15 cellular contexts compared by ENCODE assay signal in the genomic region with DNA sequence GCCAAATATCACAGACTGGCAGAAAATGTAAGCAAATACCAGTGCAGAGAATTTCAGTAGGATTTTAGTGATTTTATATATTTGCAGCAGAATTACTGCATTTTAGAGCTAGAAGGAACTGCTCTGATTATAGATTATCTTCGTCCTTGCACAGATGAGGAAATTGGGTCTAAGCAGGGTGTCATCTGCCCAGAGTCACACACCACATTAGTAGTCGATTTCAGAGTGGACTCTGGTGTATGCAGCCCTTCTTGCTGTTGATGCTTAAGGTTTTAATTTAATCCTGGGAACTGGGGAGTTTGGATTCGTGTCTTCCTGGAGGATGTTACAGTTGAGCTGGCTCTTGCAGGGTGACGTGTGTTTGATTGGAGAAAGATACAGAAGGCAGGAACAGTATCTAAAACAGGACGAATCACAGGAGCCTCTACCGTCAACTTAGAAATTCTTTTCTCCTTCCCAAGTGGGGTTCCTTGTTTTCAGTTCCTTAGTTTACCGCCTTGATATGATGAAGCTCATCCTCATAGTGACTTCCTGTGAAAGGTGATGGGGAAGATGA. TPM values are rescaled to one million over a fixed set of nuclear protein-coding genes. Genes with fewer than 3 reads are reported as not detected.
DNase-seq lines count a peak whose midpoint lies in the region; ATAC-seq and TF ChIP-seq lines count a peak whose summit lies in the region.
"Had no signal": no experiment of that assay in that cellular context is flagged by ENCODE, and none has a peak within 500 bp of the region (broad histone marks: within the 10 kb centered on the region; RNA-seq: fewer than 3 reads in every experiment).

No MANE protein-coding gene starts in this region.

- H3K27ac Mint-ChIP-seq in H9, result peak overlapping the region in 2 of 3 experiments; percentile 6 to 14; a peak in 3 of 7 replicates
- H3K27ac Mint-ChIP-seq in WTC11, result peak overlapping the region; percentile 33; the same call in 1 of the 2 replicates
- H3K27ac Mint-ChIP-seq: activated naive CD4-positive, alpha-beta T cell treated with anti-CD3 and anti-CD28 coated beads for 36 hours; CD4-positive, alpha-beta memory T cell; effector memory CD8-positive, alpha-beta T cell; T-helper 1 cell treated with Interleukin-12 subunit alpha and Interleukin-12 subunit beta and Interleukin-4 antibody, amounts not matched to agents 30 μg/mL and 1 μg/mL, for 36 hours had no signal

- no peak overlapping the region for H3K9ac ChIP-seq in H9 (ENCODE audit: extremely low read depth, insufficient read length, low read length)

- H2BK20ac ChIP-seq in H9 (ENCODE audit: low read depth, low read length, poor library complexity, severe bottlenecking), result no peak overlapping the region

- H3K79me2 ChIP-seq in H9 (ENCODE audit: insufficient read depth, low read length), result peaks cover 51% of the 10 kb centered on the region

- H3K27ac ChIP-seq in H9 (ENCODE audit: insufficient read length, low read depth, low read length), result no peak overlapping the region
- peak overlapping the region in 8 of 10 donors; percentile 17 to 81 (median 38) for H3K27ac ChIP-seq in heart right ventricle
- H3K27ac ChIP-seq in psoas muscle, result no peak overlapping the region
- H3K27ac ChIP-seq in left lung, result no peak overlapping the region
- H3K27ac ChIP-seq: gastroesophageal sphincter had no signal

- H3T11ph ChIP-seq in H9 (ENCODE audit: low read length), result no peak overlapping the region

- ATAC-seq in WTC11, result no peak
- peak in 4 of 8 donors; percentile 18 to 30 (median 24) for ATAC-seq in heart right ventricle
- peak in 1 of 4 donors; percentile 26 for ATAC-seq in psoas muscle
- ATAC-seq in GM21515 (IDR thresholded peaks at IDR 0.05; ENCODE audit: unreplicated experiment), result no peak
- no peak for ATAC-seq in left lung
- ATAC-seq: effector memory CD8-positive, alpha-beta T cell; gastroesophageal sphincter; GM12878 had no signal

- POLR2A ChIA-PET in WTC11 (lab: Charles Lee), result no interaction called here

- H3K4me1 Mint-ChIP-seq in H9 (peaks cover 52 to 56% of the 10 kb centered on the region in 2 experiments), WTC11 (peaks cover 56% of the 10 kb centered on the region)

- H4K20me1 ChIP-seq in H9 (ENCODE audit: control insufficient read depth, insufficient read depth, insufficient read length), result no peaks in the 10 kb centered on the region

- H3K36me3 Mint-ChIP-seq in H9 (ENCODE audit: insufficient read depth in 1 of 3, low read depth in 3 of 3), result peaks cover 0 to 2% (median 0%) of the 10 kb centered on the region in 3 experiments; a peak in 2 of 7 replicates
- H3K36me3 Mint-ChIP-seq in WTC11, result no peaks in the 10 kb centered on the region
- H3K36me3 Mint-ChIP-seq: CD4-positive, alpha-beta memory T cell had no signal

- H3K9me3 Mint-ChIP-seq in H9 (no peaks in the 10 kb centered on the region), WTC11 (no peaks in the 10 kb centered on the region)
- H3K9me3 Mint-ChIP-seq: activated naive CD4-positive, alpha-beta T cell treated with anti-CD3 and anti-CD28 coated beads for 36 hours; CD4-positive, alpha-beta memory T cell; effector memory CD8-positive, alpha-beta T cell; T-helper 1 cell treated with Interleukin-12 subunit alpha and Interleukin-12 subunit beta and Interleukin-4 antibody, amounts not matched to agents 30 μg/mL and 1 μg/mL, for 36 hours had no signal

- H3K23ac ChIP-seq in H9 (ENCODE audit: insufficient read length, low read depth, low read length), result no peak overlapping the region

- no peaks in the 10 kb centered on the region for H3K27me3 ChIP-seq in H9 (ENCODE audit: insufficient read depth, low read length)
- H3K27me3 ChIP-seq in heart right ventricle, result no peaks in the 10 kb centered on the region
- no peaks in the 10 kb centered on the region for H3K27me3 ChIP-seq in psoas muscle (ENCODE audit: insufficient read depth in 3 of 3, low read length in 2 of 3)
- H3K27me3 ChIP-seq in left lung, result no peaks in the 10 kb centered on the region
- H3K27me3 ChIP-seq: gastroesophageal sphincter had no signal

- H4K91ac ChIP-seq in H9 (ENCODE audit: insufficient read length, low read depth, low read length), result no peak overlapping the region

- no peaks in the 10 kb centered on the region for H3K9me3 ChIP-seq in H9 (ENCODE audit: control insufficient read depth, low read depth, low read length)
- no peaks in the 10 kb centered on the region for H3K9me3 ChIP-seq in heart right ventricle
- no peaks in the 10 kb centered on the region for H3K9me3 ChIP-seq in psoas muscle
- H3K9me3 ChIP-seq in left lung, result no peaks in the 10 kb centered on the region
- H3K9me3 ChIP-seq: gastroesophageal sphincter had no signal

- H2BK5ac ChIP-seq in H9 (ENCODE audit: insufficient read length, low read length), result no peak overlapping the region

- H2AK5ac ChIP-seq in H9 (ENCODE audit: insufficient read length, low read length), result no peak overlapping the region

- H3K4me2 ChIP-seq in H9 (ENCODE audit: insufficient read depth, insufficient read length, low read length), result no peak overlapping the region

- no peak overlapping the region for H2BK120ac ChIP-seq in H9 (ENCODE audit: low read depth, low read length, poor library complexity, severe bottlenecking)

- no peak overlapping the region for H3K14ac ChIP-seq in H9 (ENCODE audit: insufficient read depth, low read length)

- DNase-seq in H9, result no peak
- no peak for DNase-seq in WTC11 (ENCODE audit: low spot score)
- DNase-seq in heart right ventricle, result no peak
- no peak for DNase-seq in psoas muscle
- no peak for DNase-seq in activated effector memory CD4-positive, alpha-beta T cell treated with Interleukin-2 at 50 U/mL for 16 hours
- no peak for DNase-seq in left lung
- DNase-seq: activated naive CD4-positive, alpha-beta T cell treated with anti-CD3 and anti-CD28 coated beads for 36 hours; CD4-positive, alpha-beta memory T cell; effector memory CD8-positive, alpha-beta T cell; NCI-H1930; NCI-H524 had no signal

- H3K27me3 Mint-ChIP-seq in H9 (ENCODE audit: low read depth) (no peaks in the 10 kb centered on the region), WTC11 (ENCODE audit: low read depth) (no peaks in the 10 kb centered on the region)

- TF ChIP-seq CTCF in H9 (conservative IDR thresholded peaks at IDR 0.05) (no peak), WTC11 (IDR thresholded peaks at IDR 0.05) (no peak), heart right ventricle (IDR thresholded peaks at IDR 0.05) (no peak), psoas muscle (IDR thresholded peaks at IDR 0.05) (no peak), left lung (IDR thresholded peaks at IDR 0.05) (no peak)

- no peak overlapping the region for H3K56ac ChIP-seq in H9 (ENCODE audit: insufficient read length, low read depth, low read length)

- no peak overlapping the region for H4K5ac ChIP-seq in H9 (ENCODE audit: insufficient read length, low read depth, low read length)

- no CpG with 5 or more reads among the region's 7 CpGs for WGBS in H9 (ENCODE audit: extremely low coverage, insufficient read length, low lambda C conversion rate)
- WGBS in heart right ventricle, 2 donors, result 29% methylated on average over 7 of the region's 7 CpGs
- whole genome bisulfite sequencing in psoas muscle, 3 donors, result 38 to 61% (median 39%) methylated on average over 7 of the region's 7 CpGs

- H2BK12ac ChIP-seq in H9 (ENCODE audit: insufficient read length, low read depth, low read length), result no peak overlapping the region

- H3K23me2 ChIP-seq in H9 (ENCODE audit: insufficient read length, low read depth, low read length, poor library complexity, severe bottlenecking), result no peaks in the 10 kb centered on the region

- no peak overlapping the region for H3K18ac ChIP-seq in H9 (ENCODE audit: insufficient read length, low read depth, low read length)

- peak overlapping the region in 1 of 10 donors; percentile 18 for H3K4me3 ChIP-seq in heart right ventricle
- peak overlapping the region; percentile 25 for H3K4me3 ChIP-seq in psoas muscle
- H3K4me3 ChIP-seq in left lung, result no peak overlapping the region
- H3K4me3 ChIP-seq: gastroesophageal sphincter, GM12878 had no signal

- no peak overlapping the region for H2AFZ ChIP-seq in H9 (ENCODE audit: low read length)

- no peak overlapping the region for H2BK15ac ChIP-seq in H9 (ENCODE audit: low read depth, low read length)

- H3K36me3 ChIP-seq in heart right ventricle (no peaks in the 10 kb centered on the region), psoas muscle (ENCODE audit: insufficient read depth in 1 of 2, low read depth in 1 of 2) (no peaks in the 10 kb centered on the region), left lung (no peaks in the 10 kb centered on the region)
- H3K36me3 ChIP-seq: gastroesophageal sphincter had no signal

- peaks cover 6% of the 10 kb centered on the region for H3K79me1 ChIP-seq in H9 (ENCODE audit: insufficient read depth, low read depth, low read length, poor library complexity, severe bottlenecking)

- H3K4me3 Mint-ChIP-seq in H9 (no peak overlapping the region), WTC11 (no peak overlapping the region)
- H3K4me3 Mint-ChIP-seq: activated naive CD4-positive, alpha-beta T cell treated with anti-CD3 and anti-CD28 coated beads for 36 hours; CD4-positive, alpha-beta memory T cell; effector memory CD8-positive, alpha-beta T cell; T-helper 1 cell treated with Interleukin-12 subunit alpha and Interleukin-12 subunit beta and Interleukin-4 antibody, amounts not matched to agents 30 μg/mL and 1 μg/mL, for 36 hours had no signal

- H4K8ac ChIP-seq in H9 (replicated peaks; ENCODE audit: insufficient read length, low read depth, low read length), result no peak overlapping the region

- intact Hi-C loops in heart right ventricle (cut with DNase I), result loop anchor here in 6 of 10 donors (5.0 to 10.0 kb wide), 3 partner anchors 37 to 139 kb away; no protein-coding TSS in a partner anchor
- intact Hi-C loops in psoas muscle (cut with DNase I), result no loop called here
- intact Hi-C loops in left lung (cut with DNase I), result loop anchor here in 1 of 2 donors (10.0 kb wide), 1 partner anchor 129 kb away; no protein-coding TSS in a partner anchor

- CTCF ChIA-PET in WTC11 (lab: Charles Lee), result interaction anchor here (1.3 kb wide), 1 partner anchor 138 kb away, joined by 3 read pairs; no protein-coding TSS in a partner anchor

- H3K4me1 ChIP-seq in H9 (ENCODE audit: insufficient read depth, low read length) (peaks cover 6% of the 10 kb centered on the region; the same call in 1 of the 2 replicates), heart right ventricle (peaks cover 7 to 92% (median 60%) of the 10 kb centered on the region in 9 donors), psoas muscle (peaks cover 81% of the 10 kb centered on the region), left lung (peaks cover 12 to 38% of the 10 kb centered on the region in 2 donors)

- H3K4ac ChIP-seq in H9 (ENCODE audit: low read depth, low read length), result no peak overlapping the region

TF ChIP-seq in WTC11, 78 proteins besides CTCF, POLR2A, EP300 and RAD21 (continues in another document):
- TF ChIP-seq ESRRA (CRISPR knock-in tag; IDR thresholded peaks at IDR 0.05; ENCODE audit: borderline replicate concordance) (no peak), ZNF396 (CRISPR knock-in tag; IDR thresholded peaks at IDR 0.05; ENCODE audit: borderline replicate concordance) (no peak), JUN (CRISPR knock-in tag; IDR thresholded peaks at IDR 0.05) (no peak)

RNA-seq across cellular contexts. Expression of a gene that starts 6.9 kb away (rescaled TPM):
- total RNA-seq in H9 (2021), result 24.5 and 26.0 TPM in 2 replicates
- 12.2 to 16.5 TPM (median 14.5 TPM) in 3 replicates for total RNA-seq in WTC11 (2021)
- total RNA-seq in heart right ventricle, result 10 to 100 TPM; 17.0 to 31.8 (median 21.2) TPM
- polyA plus RNA-seq in heart right ventricle, result 1 to 10 TPM; 6.1 to 7.6 TPM
- 10 to 100 TPM; 19.1 to 30.2 (median 24.9) TPM for total RNA-seq in psoas muscle
- polyA plus RNA-seq in psoas muscle, result 10 to 100 TPM in 1 of 3 donors, 1 to 10 TPM in 2; 7.3 to 13.8 (median 7.4) TPM
- 10 to 100 TPM; 18.0 to 22.2 TPM for total RNA-seq in left lung

Comparison
In these comparisons a context has a peak if more than half of its experiments do, and no peak if none do; other contexts are left out.
1. H3K27ac ChIP-seq: peak in heart right ventricle (8 of 10); none in H9 (single experiment), psoas muscle (single experiment) and left lung (0 of 2).
2. intact Hi-C loops: an anchor here in heart right ventricle (5.0 to 10.0 kb wide); none called in psoas muscle.